ENCODE assay signal across 9 cellular contexts in the genomic region with DNA sequence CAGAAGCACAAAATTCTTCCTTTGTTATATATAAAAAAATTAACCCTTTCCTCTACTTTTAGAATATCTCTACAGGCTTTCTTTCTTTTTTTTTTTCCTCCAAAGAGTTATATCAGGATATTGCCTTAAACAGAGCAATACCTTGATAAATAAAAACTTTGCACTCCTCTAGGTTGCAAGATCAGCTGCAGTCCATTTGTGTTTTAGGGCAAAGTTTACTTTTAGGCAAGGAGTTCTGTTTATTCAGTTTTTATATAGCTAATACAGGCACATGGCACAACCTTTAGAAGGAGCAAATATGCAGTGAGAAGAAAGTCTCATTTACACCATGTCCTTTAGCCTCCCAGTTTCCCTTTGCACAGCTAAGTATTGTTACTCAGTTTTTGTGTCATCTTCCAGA. TPM values are rescaled to one million over a fixed set of nuclear protein-coding genes. Genes with fewer than 3 reads are reported as not detected.
"Had no signal": no experiment of that assay in that cellular context is flagged by ENCODE, and none has a peak within 500 bp of the region (broad histone marks: within the 10 kb centered on the region; RNA-seq: fewer than 3 reads in every experiment).

No MANE protein-coding gene starts in this region.

- DNase-seq: GM23248, GOT3, H7, HFFc6, KBM-7 had no signal

- H3K4me3 ChIP-seq: GM23248, HAP-1 had no signal

- H3K9ac ChIP-seq: GM23248 had no signal

- H3K4me1 ChIP-seq: HAP-1 had no signal

- H3K27ac ChIP-seq: GM23248 had no signal

- H3K36me3 ChIP-seq: HAP-1 had no signal

- ATAC-seq: HCT116 had no signal

RNA-seq across cellular contexts. Expression of a gene that starts 10.3 kb away (rescaled TPM):
- total RNA-seq: GM23248, H7, HT-29 had no signal
- polyA plus RNA-seq: IgD-negative memory B cell had no signal

RNA-seq across cellular contexts. Expression of a gene that starts 40.1 kb away (rescaled TPM):
- polyA plus RNA-seq: IgD-negative memory B cell had no signal
